ENCODE assay signal across 18 cellular contexts in the genomic region with DNA sequence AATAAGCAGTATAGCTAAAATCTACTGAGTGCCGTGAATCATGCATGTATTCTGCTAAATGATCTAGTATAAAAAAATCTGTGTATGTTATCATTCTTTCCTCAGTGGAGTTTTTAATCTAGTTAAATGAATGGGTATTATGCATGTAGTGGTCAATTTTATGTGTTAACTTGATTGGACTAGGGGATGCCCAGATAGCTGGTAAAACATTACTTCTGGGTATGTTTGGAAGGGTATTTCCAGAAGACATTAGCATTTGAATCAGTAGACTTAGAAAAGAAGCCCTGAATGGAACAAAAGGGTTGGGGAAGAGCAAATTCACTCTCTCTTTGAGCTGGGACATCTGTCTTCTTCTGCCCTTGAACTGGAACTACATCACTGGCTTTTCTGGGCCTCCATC. TPM values are rescaled to one million over a fixed set of nuclear protein-coding genes. Genes with fewer than 3 reads are reported as not detected.
DNase-seq lines count a peak whose midpoint lies in the region; ATAC-seq and TF ChIP-seq lines count a peak whose summit lies in the region.
"Had no signal": no experiment of that assay in that cellular context is flagged by ENCODE, and none has a peak within 500 bp of the region (broad histone marks: within the 10 kb centered on the region; RNA-seq: fewer than 3 reads in every experiment).

No MANE protein-coding gene starts in this region.

- H3K36me3 ChIP-seq in ACC112 (ENCODE audit: insufficient read depth, low read length) = no peaks in the 10 kb centered on the region; the same call in 1 of the 2 replicates
- H3K36me3 ChIP-seq in OCI-LY7 (ENCODE audit: insufficient read depth, low read length) = peaks cover 12% of the 10 kb centered on the region
- H3K36me3 ChIP-seq in endodermal cell (ENCODE audit: control insufficient read depth, insufficient read depth, low read length) = no peaks in the 10 kb centered on the region
- no peaks in the 10 kb centered on the region for H3K36me3 ChIP-seq in smooth muscle cell (ENCODE audit: low read depth)

- no TSS peak for BruUV-seq in OCI-LY7 (replicated peaks; lab: Mats Ljungman, UMichigan)

- CTCF ChIA-PET in OCI-LY7 (lab: Charles Lee; ENCODE audit: unreplicated experiment) = no interaction called here

- peak overlapping the region; percentile 87 for H3K4me2 ChIP-seq in OCI-LY7 (ENCODE audit: low read length)
- no peak overlapping the region for H3K4me2 ChIP-seq in smooth muscle cell
- H3K4me2 ChIP-seq: KMS-11 had no signal

- peaks cover 25% of the 10 kb centered on the region for H3K4me1 ChIP-seq in ACC112 (ENCODE audit: control insufficient read depth, insufficient read depth, low read length, unreplicated experiment)
- H3K4me1 ChIP-seq in OCI-LY7 (ENCODE audit: insufficient read depth, low read length, poor library complexity, severe bottlenecking) = peaks cover 82% of the 10 kb centered on the region
- no peaks in the 10 kb centered on the region for H3K4me1 ChIP-seq in endodermal cell (ENCODE audit: control insufficient read depth, insufficient read depth, low read length)
- peaks cover 7% of the 10 kb centered on the region for H3K4me1 ChIP-seq in smooth muscle cell (ENCODE audit: low read depth)

- H3K4me3 Mint-ChIP-seq in endodermal cell = no peak overlapping the region
- H3K4me3 Mint-ChIP-seq: B cell; CD8-positive, alpha-beta T cell had no signal

- no peak overlapping the region for H3K27ac Mint-ChIP-seq in endodermal cell
- H3K27ac Mint-ChIP-seq: CD8-positive, alpha-beta T cell had no signal

- H3K27me3 ChIP-seq in ACC112 (ENCODE audit: insufficient read depth, low read length) = no peaks in the 10 kb centered on the region
- no peaks in the 10 kb centered on the region for H3K27me3 ChIP-seq in endodermal cell (ENCODE audit: control insufficient read depth, insufficient read depth, low read length, poor library complexity, severe bottlenecking)
- no peaks in the 10 kb centered on the region for H3K27me3 ChIP-seq in smooth muscle cell (ENCODE audit: low read depth)

- no peaks in the 10 kb centered on the region for H3F3A ChIP-seq in smooth muscle cell (ENCODE audit: low read depth)

- H3K4me3 ChIP-seq in ACC112 (ENCODE audit: low read depth, low read length) (no peak overlapping the region), OCI-LY7 (ENCODE audit: low read depth, low read length, poor library complexity, severe bottlenecking) (peak overlapping the region; percentile 60), endodermal cell (ENCODE audit: low read length) (no peak overlapping the region), smooth muscle cell (no peak overlapping the region)

- no peaks in the 10 kb centered on the region for H3K36me3 Mint-ChIP-seq in endodermal cell (ENCODE audit: low read depth)
- H3K36me3 Mint-ChIP-seq: CD8-positive, alpha-beta T cell had no signal

- no peaks in the 10 kb centered on the region for H3K27me3 Mint-ChIP-seq in endodermal cell (ENCODE audit: insufficient read depth)

- H3K9ac ChIP-seq in endodermal cell (ENCODE audit: extremely low read depth, low read length, poor library complexity, severe bottlenecking) (no peak overlapping the region), smooth muscle cell (ENCODE audit: low read depth) (no peak overlapping the region)
- H3K9ac ChIP-seq: KMS-11 had no signal

- H3K9me2 ChIP-seq in OCI-LY7 (ENCODE audit: insufficient read depth, low read length) = no peaks in the 10 kb centered on the region

- peaks cover 15% of the 10 kb centered on the region; the same call in 1 of the 2 replicates for H3K9me3 ChIP-seq in OCI-LY7 (ENCODE audit: low read length)
- H3K9me3 ChIP-seq in endodermal cell (ENCODE audit: control insufficient read depth, low read length) = no peaks in the 10 kb centered on the region
- H3K9me3 ChIP-seq in smooth muscle cell (replicated peaks; ENCODE audit: low read depth) = no peaks in the 10 kb centered on the region

- intact Hi-C loops in OCI-LY7 (cut with micrococcal nuclease; ENCODE audit: unreplicated experiment) = loop anchor here (5.0 kb wide), 1 partner anchor 80 kb away; no protein-coding TSS in a partner anchor

- 88% methylated on average over 1 of the region's 1 CpG; no CpG with 5 or more reads in 1 of the 2 experiments for WGBS in endodermal cell (ENCODE audit: insufficient coverage in 1 of 2, insufficient read length in 1 of 2), 2 experiments
- 100% methylated on average over 1 of the region's 1 CpG for WGBS in smooth muscle cell (ENCODE audit: low lambda C conversion rate)

- H4K20me1 ChIP-seq in OCI-LY7 (ENCODE audit: insufficient read depth, low read length) = no peaks in the 10 kb centered on the region
- H4K20me1 ChIP-seq in smooth muscle cell (ENCODE audit: low read depth) = no peaks in the 10 kb centered on the region

- DNase-seq in OCI-LY7 (ENCODE audit: low spot score) (no peak), endodermal cell (peak; percentile 6), smooth muscle cell (lab: John Stamatoyannopoulos, UW; ENCODE audit: unreplicated experiment) (no peak), SIG-M5 (lab: John Stamatoyannopoulos, UW) (no peak)
- DNase-seq: CD8-positive, alpha-beta T cell; DND-41; GDM1; GOT3; NCI-H1092 treated with DMSO at 0.1 percent for 48 hours; NCI-H187; NCI-H774; SHP77 treated with DMSO at 0.1 percent for 48 hours had no signal

- no peak for TF ChIP-seq CTCF in OCI-LY7 (conservative IDR thresholded peaks at IDR 0.05; ENCODE audit: low read length)
- TF ChIP-seq CTCF in endodermal cell (conservative IDR thresholded peaks at IDR 0.05) = no peak
- TF ChIP-seq CTCF in smooth muscle cell (IDR thresholded peaks at IDR 0.05; ENCODE audit: borderline replicate concordance, insufficient read depth, poor library complexity, severe bottlenecking) = no peak

- peaks cover 4% of the 10 kb centered on the region for H3K9me3 Mint-ChIP-seq in endodermal cell
- H3K9me3 Mint-ChIP-seq: CD8-positive, alpha-beta T cell had no signal

- ATAC-seq in HG03175 (IDR thresholded peaks at IDR 0.05; ENCODE audit: unreplicated experiment) (no peak), HG03521 (IDR thresholded peaks at IDR 0.05; ENCODE audit: unreplicated experiment) (no peak)
- ATAC-seq: CD8-positive, alpha-beta T cell; Panc1 had no signal

- H3K27ac ChIP-seq in ACC112 (ENCODE audit: low read depth, low read length) = peak overlapping the region; percentile 94
- H3K27ac ChIP-seq in OCI-LY7 (ENCODE audit: low read depth, low read length, poor library complexity, severe bottlenecking) = peak overlapping the region; percentile 90
- no peak overlapping the region for H3K27ac ChIP-seq in endodermal cell (ENCODE audit: low read depth, low read length)
- H3K27ac ChIP-seq in smooth muscle cell (ENCODE audit: low read depth) = peak overlapping the region; percentile 76
- H3K27ac ChIP-seq: KMS-11 had no signal

- H3K79me2 ChIP-seq in ACC112 (ENCODE audit: control insufficient read depth, insufficient read depth, low read length, unreplicated experiment) = no peaks in the 10 kb centered on the region
- no peaks in the 10 kb centered on the region for H3K79me2 ChIP-seq in OCI-LY7 (ENCODE audit: insufficient read depth, low read depth, low read length)
- no peaks in the 10 kb centered on the region for H3K79me2 ChIP-seq in smooth muscle cell (ENCODE audit: low read depth)

- H2AFZ ChIP-seq in ACC112 (ENCODE audit: low read length, unreplicated experiment) (peak overlapping the region; percentile 13), OCI-LY7 (ENCODE audit: low read length) (peak overlapping the region; percentile 82; the same call in 1 of the 2 replicates), smooth muscle cell (ENCODE audit: low read depth) (no peak overlapping the region)

- POLR2A ChIA-PET in OCI-LY7 (lab: Charles Lee) = interaction anchor here (0.6 to 6.2 kb wide), 9 partner anchors 9 to 101 kb away, joined by 3 to 51 read pairs (median 4); no protein-coding TSS in a partner anchor

- H3K4me1 Mint-ChIP-seq in endodermal cell = peaks cover 12% of the 10 kb centered on the region

RNA-seq across cellular contexts. Expression of a gene that starts 34.5 kb away (rescaled TPM):
- 0.79 and 1.5 TPM in 2 replicates for total RNA-seq in OCI-LY7 (2014; rRNA removed; shearing (Covaris generic))
- 0.13 and 0.39 TPM in 2 replicates for total RNA-seq in OCI-LY7 (2022)
- 10 to 100 TPM in 1 of 2 donors, 1 to 10 TPM in 1; 9.1 to 18.5 TPM for total RNA-seq in endodermal cell
- 43.0 TPM for polyA plus RNA-seq in endodermal cell (2013, experiment 1 of 2)
- 53.3 TPM for polyA plus RNA-seq in endodermal cell (2013, experiment 2 of 2)
- total RNA-seq in smooth muscle cell = 17.4 and 17.8 TPM in 2 replicates
- 26.4 and 28.1 TPM in 2 replicates for polyA plus RNA-seq in smooth muscle cell
